Comparison of ENCODE assay signal across 8 cellular contexts in the genomic region with DNA sequence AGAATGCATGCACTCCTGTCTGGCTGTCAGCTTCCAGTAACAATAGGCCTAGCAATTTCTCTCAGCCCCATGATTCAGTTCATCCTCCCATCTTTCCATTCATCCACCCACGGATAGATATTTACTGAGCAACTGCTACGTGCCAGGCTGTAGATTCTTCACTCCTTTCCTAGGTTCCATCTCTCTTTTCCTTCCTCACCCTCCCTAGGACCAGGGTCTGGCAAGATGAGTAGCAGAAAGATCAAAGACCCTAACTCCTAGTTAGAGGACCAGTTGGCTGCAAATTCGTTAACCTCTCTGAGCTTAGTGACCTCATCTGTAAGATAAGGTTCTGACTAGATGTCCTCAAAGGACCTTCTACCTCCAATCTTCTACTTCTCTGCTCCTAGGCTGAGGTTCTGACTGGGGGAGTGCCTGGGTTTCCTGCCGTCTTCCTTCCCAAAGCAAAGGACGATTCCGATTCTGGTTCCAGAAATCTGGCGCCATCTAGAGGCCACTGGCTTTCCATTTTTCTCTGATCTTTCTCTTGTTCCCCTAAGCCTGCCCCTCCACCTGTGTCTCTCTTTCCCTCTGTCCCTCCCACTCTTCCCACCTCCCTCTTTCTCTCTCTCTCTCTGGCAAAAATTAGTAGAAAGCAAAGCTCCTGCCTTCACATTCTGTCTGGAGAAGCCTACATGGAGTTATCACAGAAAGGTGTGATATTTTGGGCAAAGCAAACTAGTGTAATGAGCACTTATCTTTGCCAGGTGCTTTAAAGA.
DNase-seq lines count a peak whose midpoint lies in the region; ATAC-seq and TF ChIP-seq lines count a peak whose summit lies in the region.

No MANE protein-coding gene starts in this region.

- ATAC-seq in HG03139 (IDR thresholded peaks at IDR 0.05; ENCODE audit: unreplicated experiment), result no peak

- peak; percentile 66 for TF ChIP-seq CTCF in WI38 (IDR thresholded peaks at IDR 0.05; ENCODE audit: low read depth, low read length)

- no peak overlapping the region for H3K4me3 ChIP-seq in WI38 (ENCODE audit: low read depth, low read length)

- in situ Hi-C loops in T47D (cut with HindIII; ENCODE audit: low pct_unique_long_range_greater_than_20kb, low sequenced_read_pairs), result no loop called here

- DNase-seq in activated gamma-delta T cell treated with Interleukin-2 at 50 U/mL for 16 hours (peak; percentile 70), activated gamma-delta T cell (lab: John Stamatoyannopoulos, UW) (no peak), NCI-H2171 (lab: John Stamatoyannopoulos, UW) (peak; percentile 38), T47D (ENCODE audit: low read depth in 1 of 2, low spot score in 1 of 2) (peak; percentile 33 to 72), islet precursor cell (peak; percentile 87)
- peak; percentile 54 for DNase-seq in stimulated activated CD4-positive, alpha-beta T cell treated with anti-CD3 and anti-CD28 coated beads, Interleukin-1b, Interleukin-23, amount 100 ng/mL, for 48 hours
